16 cellular contexts compared by ENCODE assay signal in the genomic region with DNA sequence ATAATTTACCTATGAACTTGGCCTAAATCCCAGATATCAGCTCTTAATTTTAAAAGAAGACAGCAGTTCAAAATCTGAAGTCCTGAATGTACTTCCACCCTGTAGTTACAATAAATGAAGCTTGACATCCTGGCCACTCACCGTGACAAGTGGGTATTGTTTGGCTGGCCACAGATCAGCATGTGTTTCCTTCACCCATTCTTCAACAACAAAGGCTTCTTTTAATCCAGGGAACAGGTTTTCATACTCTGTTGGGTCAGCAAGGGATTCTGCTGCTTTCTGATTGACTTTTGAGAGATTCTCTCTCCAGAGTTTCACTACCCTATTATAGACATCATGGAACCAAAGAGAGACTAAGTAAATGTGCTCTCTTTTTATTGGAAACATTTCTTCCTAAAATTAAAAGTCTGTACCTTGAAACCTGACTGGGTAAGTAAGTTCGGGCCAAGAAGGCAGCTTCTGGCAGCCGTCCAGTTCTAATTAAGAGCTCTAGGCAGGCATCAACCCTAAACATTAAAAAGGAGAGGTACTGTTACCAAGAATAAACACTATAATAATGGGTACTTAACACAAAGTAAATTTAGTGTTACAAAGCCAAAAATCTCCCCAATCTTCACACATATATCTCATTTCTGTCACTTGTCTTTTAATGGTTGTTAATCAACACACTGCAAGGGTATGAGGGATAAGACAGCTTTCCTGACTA. TPM values are rescaled to one million over a fixed set of nuclear protein-coding genes. Genes with fewer than 3 reads are reported as not detected.
DNase-seq lines count a peak whose midpoint lies in the region; ATAC-seq, FAIRE-seq and TF ChIP-seq lines count a peak whose summit lies in the region.
"Had no signal": no experiment of that assay in that cellular context is flagged by ENCODE, and none has a peak within 500 bp of the region (broad histone marks: within the 10 kb centered on the region; RNA-seq: fewer than 3 reads in every experiment).

No MANE protein-coding gene starts in this region.

- no peak for TF ChIP-seq EP300 in GM12878 (IDR thresholded peaks at IDR 0.05; ENCODE audit: borderline replicate concordance in 1 of 2, control insufficient read depth in 1 of 2, low read depth in 2 of 2, low read length in 2 of 2)

- H3K4me1 ChIP-seq in GM12878 (ENCODE audit: control insufficient read depth, insufficient read depth, low read length): peaks cover 12% of the 10 kb centered on the region
- H3K4me1 ChIP-seq in smooth muscle cell (ENCODE audit: low read depth): peaks cover 9% of the 10 kb centered on the region

- BruUV-seq in GM12878 (replicated peaks; lab: Mats Ljungman, UMichigan): no TSS peak

- H3K9me3 ChIP-seq in GM12878 (replicated peaks; ENCODE audit: control insufficient read depth, insufficient read depth, low read length) (no peaks in the 10 kb centered on the region), smooth muscle cell (replicated peaks; ENCODE audit: low read depth) (no peaks in the 10 kb centered on the region)
- H3K9me3 ChIP-seq: neutrophil had no signal

- H3K4me2 ChIP-seq in GM12878 (ENCODE audit: control insufficient read depth, insufficient read depth) (no peak overlapping the region), smooth muscle cell (no peak overlapping the region)

- no peak for TF ChIP-seq POLR2A in GM12878 (IDR thresholded peaks at IDR 0.05; ENCODE audit: low read depth, low read length)

- H3K79me2 ChIP-seq in GM12878 (ENCODE audit: control insufficient read depth, insufficient read depth, low read length) (no peaks in the 10 kb centered on the region), smooth muscle cell (ENCODE audit: low read depth) (no peaks in the 10 kb centered on the region)

- H3K27me3 ChIP-seq in GM12878 (replicated peaks in 1 of 2; ENCODE audit: control insufficient read depth in 2 of 2, insufficient read depth in 2 of 2, low read length in 1 of 2) (no peaks in the 10 kb centered on the region), smooth muscle cell (ENCODE audit: low read depth) (no peaks in the 10 kb centered on the region)
- H3K27me3 ChIP-seq: neutrophil had no signal

- RAD21 ChIA-PET in GM12878 (lab: Charles Lee; ENCODE audit: unreplicated experiment): no interaction called here

- SMC1A ChIA-PET in GM12878 (lab: Charles Lee; ENCODE audit: uncharacterized antibody, unreplicated experiment): interaction anchor here (1.0 to 1.4 kb wide), 2 partner anchors 17 to 247 kb away, joined by 3 read pairs; no protein-coding TSS in a partner anchor

- TF ChIP-seq CTCF in GM12878 (IDR thresholded peaks at IDR 0.05 in 2 of 3, conservative IDR thresholded peaks at IDR 0.05 in 1 of 3; ENCODE audit: control insufficient read depth in 2 of 3, extremely low read depth in 1 of 3, insufficient read depth in 1 of 3, low read depth in 3 of 3, low read length in 3 of 3) (no peak), smooth muscle cell (IDR thresholded peaks at IDR 0.05; ENCODE audit: borderline replicate concordance, insufficient read depth, poor library complexity, severe bottlenecking) (no peak)

- in situ Hi-C loops in GM12878 (cut with MboI): no loop called here

- H3K27ac ChIP-seq in GM12878 (ENCODE audit: control insufficient read depth, insufficient read depth): no peak overlapping the region; the same call in 1 of the 2 replicates
- peak overlapping the region; percentile 22 for H3K27ac ChIP-seq in smooth muscle cell (ENCODE audit: low read depth)
- H3K27ac ChIP-seq: neutrophil had no signal

- no peaks in the 10 kb centered on the region for H4K20me1 ChIP-seq in GM12878 (ENCODE audit: control insufficient read depth, insufficient read depth)
- peaks cover 83% of the 10 kb centered on the region for H4K20me1 ChIP-seq in smooth muscle cell (ENCODE audit: low read depth)

- CTCF ChIA-PET in GM12878 (lab: Yijun Ruan, JAX): interaction anchor here (0.7 to 1.5 kb wide), 2 partner anchors 17 to 436 kb away, joined by 3 read pairs; no protein-coding TSS in a partner anchor

- peak; percentile 8 for DNase-seq in NCI-H2171 treated with DMSO at 0.1 percent for 48 hours (lab: John Stamatoyannopoulos, UW)
- DNase-seq in NCI-H2171 (lab: John Stamatoyannopoulos, UW): no peak
- DNase-seq in NCI-H2081 (lab: John Stamatoyannopoulos, UW): peak; percentile 57 to 84
- peak; percentile 11 for DNase-seq in GM12878 (ENCODE audit: low read depth, low spot score)
- DNase-seq in smooth muscle cell (lab: John Stamatoyannopoulos, UW; ENCODE audit: unreplicated experiment): no peak
- DNase-seq in left lobe of liver (ENCODE audit: low spot score): no peak
- DNase-seq: activated effector memory CD4-positive, alpha-beta T cell treated with Interleukin-2 at 50 U/mL for 16 hours; central memory CD4-positive, alpha-beta T cell; immature natural killer cell; NCI-H526; stimulated activated naive CD4-positive, alpha-beta T cell had no signal

- 42% methylated on average over 3 of the region's 3 CpGs for WGBS in GM12878 (ENCODE audit: insufficient coverage, insufficient replicate concordance, low lambda C conversion rate, missing lambda C conversion rate)
- 95% methylated on average over 3 of the region's 3 CpGs for WGBS in smooth muscle cell (ENCODE audit: low lambda C conversion rate)

- intact Hi-C loops in GM12878 (cut with micrococcal nuclease; ENCODE audit: unreplicated experiment): no loop called here

- peaks cover 12 to 55% of the 10 kb centered on the region in 2 experiments for H3K36me3 ChIP-seq in GM12878 (ENCODE audit: control insufficient read depth in 2 of 2, insufficient read depth in 2 of 2, low read length in 1 of 2)
- peaks cover 56% of the 10 kb centered on the region for H3K36me3 ChIP-seq in smooth muscle cell (ENCODE audit: low read depth)

- POLR2A ChIA-PET in GM12878 (lab: Charles Lee): interaction anchor here (1.0 kb wide), 1 partner anchor 22 kb away, joined by 3 read pairs; no protein-coding TSS in a partner anchor

- no peak for TF ChIP-seq RAD21 in GM12878 (IDR thresholded peaks at IDR 0.05; ENCODE audit: insufficient read depth, low read depth, low read length)

- H3K9ac ChIP-seq in GM12878 (ENCODE audit: control insufficient read depth, insufficient read depth, low read length) (no peak overlapping the region), smooth muscle cell (ENCODE audit: low read depth) (no peak overlapping the region)

- ATAC-seq in GM12878 (peak; percentile 78), left lobe of liver (no peak), GM18511 (IDR thresholded peaks at IDR 0.05; ENCODE audit: unreplicated experiment) (no peak), GM19455 (IDR thresholded peaks at IDR 0.05; ENCODE audit: unreplicated experiment) (no peak)

- H2AFZ ChIP-seq in GM12878 (ENCODE audit: control insufficient read depth, low read depth, low read length): no peak overlapping the region
- H2AFZ ChIP-seq in smooth muscle cell (ENCODE audit: low read depth): no peak overlapping the region

- no peak for FAIRE-seq in GM12878 (lab: Jason Lieb, UNC)
- FAIRE-seq: A204.1, G401.6 had no signal

- H3K4me3 ChIP-seq in GM12878 (no peak overlapping the region), smooth muscle cell (no peak overlapping the region)

- peaks cover 57% of the 10 kb centered on the region for H3F3A ChIP-seq in smooth muscle cell (ENCODE audit: low read depth)

TF ChIP-seq in GM12878, 131 proteins besides CTCF, POLR2A, EP300 and RAD21 (continues in another document):
- no peak for TF ChIP-seq POU2F2 (IDR thresholded peaks at IDR 0.05; ENCODE audit: borderline replicate concordance, low read depth, low read length)
- no peak for TF ChIP-seq CREM (IDR thresholded peaks at IDR 0.05; ENCODE audit: low read depth)
- no peak for TF ChIP-seq IKZF1 (conservative IDR thresholded peaks at IDR 0.05)
- no peak for TF ChIP-seq MYC (IDR thresholded peaks at IDR 0.05; ENCODE audit: insufficient read depth, insufficient read length, insufficient replicate concordance, low read length, severe bottlenecking)

RNA-seq across cellular contexts. Expression of gene MRPS22, which starts 15.2 kb away (rescaled TPM):
- 42.4 and 50.2 TPM in 2 replicates for total RNA-seq in GM12878 (2013; cell fraction: nucleolus; rRNA removed)
- 53.9 and 72.4 TPM in 2 replicates for total RNA-seq in GM12878 (2014; rRNA removed)
- total RNA-seq in GM12878 (2014; rRNA removed; fragmentation: Illumina TruSeq; extraction: Trizol): 77.5 and 86.0 TPM in 2 replicates
- total RNA-seq in GM12878 (2021): 44.3 and 48.1 TPM in 2 replicates
- polyA plus RNA-seq in GM12878 (2011; ENCODE audit: low read depth): 29.6 TPM
- 67.5 and 102 TPM in 2 replicates for polyA plus RNA-seq in GM12878 (2011; rRNA removed)
- polyA plus RNA-seq in GM12878 (2011; cell fraction: cytosol; rRNA removed): 42.8 and 44.0 TPM in 2 replicates
- polyA plus RNA-seq in GM12878 (2011; cell fraction: nucleus; rRNA removed): 28.9 and 40.9 TPM in 2 replicates
- polyA plus RNA-seq in GM12878 (2012): 35.1 and 40.7 TPM in 2 replicates
- 64.5 and 79.5 TPM in 2 replicates for polyA plus RNA-seq in GM12878 (2014; fragmentation: Illumina TruSeq; extraction: Trizol)
- 100 to 1,000 TPM; 117 to 146 TPM for polyA plus RNA-seq in GM12878 (2014; fragmentation: Nextera tagmentation; extraction: Ambion mirVana)
- polyA plus RNA-seq in GM12878 (2014; rRNA removed): 63.1 and 72.2 TPM in 2 replicates
- polyA plus RNA-seq in GM12878 (2016; fragmentation: Nextera tagmentation; extraction: Ambion mirVana): 10 to 100 TPM; 78.2 to 78.5 TPM
- polyA minus RNA-seq in GM12878 (2011; rRNA and poly(A)+ RNA removed): 19.6 and 31.1 TPM in 2 replicates
- 8.7 and 15.3 TPM in 2 replicates for polyA minus RNA-seq in GM12878 (2011; cell fraction: cytosol; rRNA and poly(A)+ RNA removed)
- polyA minus RNA-seq in GM12878 (2011; cell fraction: nucleus; rRNA and poly(A)+ RNA removed): 16.4 and 24.6 TPM in 2 replicates
- 96.0 and 97.2 TPM in 2 replicates for total RNA-seq in smooth muscle cell
- polyA plus RNA-seq in smooth muscle cell: 70.5 and 90.6 TPM in 2 replicates
- total RNA-seq in left lobe of liver: 29.9 TPM

RNA-seq across cellular contexts. Expression of gene COPB2, which starts 30.4 kb away (rescaled TPM):
- 131 and 152 TPM in 2 replicates for total RNA-seq in GM12878 (2013; cell fraction: nucleolus; rRNA removed)
- total RNA-seq in GM12878 (2014; rRNA removed) (115 and 118 TPM in 2 replicates), GM12878 (2014; rRNA removed; fragmentation: Illumina TruSeq; extraction: Trizol) (116 and 123 TPM in 2 replicates), GM12878 (2021) (93.6 and 98.6 TPM in 2 replicates), smooth muscle cell (157 and 259 TPM in 2 replicates), left lobe of liver (60.0 TPM)
- 67.2 TPM for polyA plus RNA-seq in GM12878 (2011; ENCODE audit: low read depth)
- polyA plus RNA-seq in GM12878 (2011; rRNA removed) (120 and 158 TPM in 2 replicates), GM12878 (2014; fragmentation: Illumina TruSeq; extraction: Trizol) (116 and 132 TPM in 2 replicates), GM12878 (2014; fragmentation: Nextera tagmentation; extraction: Ambion mirVana) (10 to 100 TPM; 51.3 to 79.8 TPM), GM12878 (2014; rRNA removed) (70.4 and 81.1 TPM in 2 replicates), GM12878 (2016; fragmentation: Nextera tagmentation; extraction: Ambion mirVana) (100 to 1,000 TPM; 142 to 143 TPM), smooth muscle cell (173 and 194 TPM in 2 replicates)
- 57.4 and 63.8 TPM in 2 replicates for polyA plus RNA-seq in GM12878 (2011; cell fraction: cytosol; rRNA removed)
- polyA plus RNA-seq in GM12878 (2011; cell fraction: nucleus; rRNA removed): 82.3 and 93.9 TPM in 2 replicates
- 61.8 and 82.0 TPM in 2 replicates for polyA plus RNA-seq in GM12878 (2012)
- 119 and 189 TPM in 2 replicates for polyA minus RNA-seq in GM12878 (2011; rRNA and poly(A)+ RNA removed)
- polyA minus RNA-seq in GM12878 (2011; cell fraction: cytosol; rRNA and poly(A)+ RNA removed): 40.0 and 47.6 TPM in 2 replicates
- polyA minus RNA-seq in GM12878 (2011; cell fraction: nucleus; rRNA and poly(A)+ RNA removed): 67.7 and 83.3 TPM in 2 replicates

Comparison
In these comparisons a context has a peak if more than half of its experiments do, and no peak if none do; other contexts are left out.
1. DNase-seq: peak in NCI-H2171 treated with DMSO at 0.1 percent for 48 hours (single experiment), NCI-H2081 (2 of 2) and GM12878 (single experiment); none in NCI-H2171 (single experiment), smooth muscle cell (single experiment) and left lobe of liver (single experiment).